26 cellular contexts compared by ENCODE assay signal in the genomic region with DNA sequence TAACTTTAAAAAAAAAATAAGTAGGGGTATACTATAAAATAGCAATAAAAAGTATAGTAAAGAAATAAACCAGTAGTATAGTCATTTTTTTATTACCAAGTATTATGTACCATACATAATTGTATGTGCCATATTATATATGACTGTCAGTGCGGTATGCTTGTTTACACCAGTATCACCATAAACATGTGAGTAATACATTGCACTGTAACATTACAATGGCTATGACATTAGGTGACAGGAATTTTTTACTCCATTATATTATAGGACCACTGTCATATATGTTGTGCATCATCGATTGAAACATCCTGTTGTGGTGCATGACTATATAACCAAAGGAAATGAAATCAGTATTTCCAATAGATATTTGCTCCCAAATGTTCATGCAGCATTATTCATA.
"Had no signal": no experiment of that assay in that cellular context is flagged by ENCODE, and none has a peak within 500 bp of the region (broad histone marks: within the 10 kb centered on the region; RNA-seq: fewer than 3 reads in every experiment).

No MANE protein-coding gene starts in this region.

- H3K4me3 ChIP-seq: adrenal gland, ascending aorta, breast epithelium, coronary artery, dorsolateral prefrontal cortex, esophagus squamous epithelium had no signal

- H3K4me1 ChIP-seq: adrenal gland, ascending aorta, breast epithelium, esophagus squamous epithelium had no signal

- ATAC-seq: activated CD4-positive, alpha-beta T cell treated with anti-CD3 and anti-CD28 coated beads for 36 hours; activated CD8-positive, alpha-beta memory T cell treated with anti-CD3 and anti-CD28 coated beads, Interleukin-2, amount 10 ng/mL, durations not matched to agents 7 days and 5 days; activated CD8-positive, alpha-beta T cell treated with anti-CD3 and anti-CD28 coated beads, Interleukin-2, amount 10 ng/mL, durations not matched to agents 7 days and 5 days; activated naive CD8-positive, alpha-beta T cell treated with anti-CD3 and anti-CD28 coated beads, Interleukin-2, amount 50 U/mL, for 24 hours; effector memory CD8-positive, alpha-beta T cell; T-helper 17 cell had no signal

- DNase-seq: activated CD4-positive, alpha-beta memory T cell treated with anti-CD3 and anti-CD28 coated beads for 36 hours; activated CD4-positive, alpha-beta T cell treated with anti-CD3 and anti-CD28 coated beads for 36 hours; activated CD4-positive, alpha-beta T cell treated with anti-CD3 and anti-CD28 coated beads, Interleukin-2, amount 10 ng/mL, durations not matched to agents 24 days and 14 days; activated CD4-positive, CD25-positive, alpha-beta regulatory T cell; activated CD4-positive, CD25-positive, alpha-beta regulatory T cell treated with anti-CD3 and anti-CD28 coated beads, Interleukin-2, amount 50 U/mL, for 72 hours; activated CD8-positive, alpha-beta memory T cell treated with anti-CD3 and anti-CD28 coated beads, Interleukin-2, amount 10 ng/mL, durations not matched to agents 7 days and 5 days; activated CD8-positive, alpha-beta memory T cell treated with anti-CD3 and anti-CD28 coated beads, Interleukin-2, amount 50 U/mL, for 4 hours; activated CD8-positive, alpha-beta T cell treated with anti-CD3 and anti-CD28 coated beads, Interleukin-2, amount 10 ng/mL, durations not matched to agents 7 days and 5 days; activated effector memory CD4-positive, alpha-beta T cell treated with anti-CD3 and anti-CD28 coated beads, Interleukin-2, amount 50 U/mL, for 16 hours; activated naive CD4-positive, alpha-beta T cell treated with anti-CD3 and anti-CD28 coated beads for 36 hours; activated naive CD8-positive, alpha-beta T cell treated with anti-CD3 and anti-CD28 coated beads for 36 hours; activated naive CD8-positive, alpha-beta T cell treated with anti-CD3 and anti-CD28 coated beads, Interleukin-2, amount 50 U/mL, for 24 hours; activated T-cell treated with anti-CD3 and anti-CD28 coated beads, Interleukin-2, amount 50 U/mL, for 1 hour; activated T-cell treated with anti-CD3 and anti-CD28 coated beads, Interleukin-2, amount 50 U/mL, for 48 hours; adrenal gland; amygdala; dorsolateral prefrontal cortex; effector memory CD8-positive, alpha-beta T cell; esophagus squamous epithelium; foreskin melanocyte; head of caudate nucleus; T-helper 1 cell; T-helper 17 cell had no signal

- H3K27ac ChIP-seq: adrenal gland, ascending aorta, breast epithelium, coronary artery, dorsolateral prefrontal cortex, esophagus squamous epithelium had no signal

- H3K36me3 ChIP-seq: adrenal gland, ascending aorta, breast epithelium, esophagus squamous epithelium had no signal

- H3K27me3 ChIP-seq: adrenal gland, ascending aorta, breast epithelium, dorsolateral prefrontal cortex, esophagus squamous epithelium had no signal

- H3K9me3 ChIP-seq: ascending aorta, breast epithelium, esophagus squamous epithelium had no signal
